1 cellular context compared by ENCODE assay signal in genomic region chr6:11526156-11526505, GRCh38.
TF ChIP-seq lines count a peak whose summit lies in the region.

No MANE protein-coding gene starts in this region.

TF ChIP-seq in K562, 482 proteins besides CTCF, POLR2A, EP300 and RAD21:
- TF ChIP-seq PRPF4 (IDR thresholded peaks at IDR 0.05; ENCODE audit: insufficient read depth, low read depth, low read length, poor library complexity, severe bottlenecking) (no peak), HCFC1 (IDR thresholded peaks at IDR 0.05; ENCODE audit: low read depth, low read length) (no peak), NCOR1 (IDR thresholded peaks at IDR 0.05) (no peak), ZNF316 (IDR thresholded peaks at IDR 0.05) (peak; percentile 82), MAFK (IDR thresholded peaks at IDR 0.05; ENCODE audit: low read length) (peak; percentile 16; the same call in 1 of the 2 replicates), HNRNPK (IDR thresholded peaks at IDR 0.05; ENCODE audit: low read depth, low read length, poor library complexity, severe bottlenecking) (no peak), RFX1 (IDR thresholded peaks at IDR 0.05) (no peak), NFE2L1 (tag; IDR thresholded peaks at IDR 0.05; ENCODE audit: borderline replicate concordance, low read depth) (no peak), MAFG (tag; conservative IDR thresholded peaks at IDR 0.05) (0 out of 2 replicates have a peak, but pooled peaks have one; percentile 19), ZNF280B (CRISPR knock-in tag; IDR thresholded peaks at IDR 0.05) (no peak), ZBTB33 (CRISPR knock-in tag; IDR thresholded peaks at IDR 0.05) (no peak), C11orf30 (IDR thresholded peaks at IDR 0.05; ENCODE audit: low read depth) (peak; percentile 63; the same call in 1 of the 2 replicates)
